Comparison of ENCODE assay signal across 1 cellular context in genomic region chr1:155976913-155977606, GRCh38.
TF ChIP-seq lines count a peak whose summit lies in the region.

No MANE protein-coding gene starts in this region.

TF ChIP-seq in A549, 52 proteins besides CTCF, POLR2A, EP300 and RAD21:
- TF ChIP-seq PBX3 (IDR thresholded peaks at IDR 0.05) (no peak), BCL3 (IDR thresholded peaks at IDR 0.05) (no peak), MYC (IDR thresholded peaks at IDR 0.05; ENCODE audit: borderline replicate concordance, low read length) (no peak), CHD4 (IDR thresholded peaks at IDR 0.05; ENCODE audit: borderline replicate concordance) (no peak), HES2 (IDR thresholded peaks at IDR 0.05) (no peak), JUNB (IDR thresholded peaks at IDR 0.05) (no peak)
